14 cellular contexts compared by ENCODE assay signal in genomic region chr15:90213123-90213817, GRCh38. TPM values are rescaled to one million over a fixed set of nuclear protein-coding genes. Genes with fewer than 3 reads are reported as not detected.
A peak's percentile ranks its signal among the peaks of the same experiment; 100 is the strongest.
DNase-seq lines count a peak whose midpoint lies in the region; ATAC-seq, FAIRE-seq and TF ChIP-seq lines count a peak whose summit lies in the region.
"Had no signal": no experiment of that assay in that cellular context is flagged by ENCODE, and none has a peak within 500 bp of the region (broad histone marks: within the 10 kb centered on the region; RNA-seq: fewer than 3 reads in every experiment).

No MANE protein-coding gene starts in this region.

- no peaks in the 10 kb centered on the region for H3K27me3 ChIP-seq in cardiac muscle cell
- H3K27me3 ChIP-seq in right cardiac atrium (ENCODE audit: control insufficient read depth, insufficient read depth): no peaks in the 10 kb centered on the region
- no peaks in the 10 kb centered on the region for H3K27me3 ChIP-seq in GM12878 (replicated peaks in 1 of 2; ENCODE audit: control insufficient read depth in 2 of 2, insufficient read depth in 2 of 2, low read length in 1 of 2)
- no peaks in the 10 kb centered on the region for H3K27me3 ChIP-seq in upper lobe of right lung
- no peaks in the 10 kb centered on the region for H3K27me3 ChIP-seq in H7 (ENCODE audit: control insufficient read depth, insufficient read depth, low read length)

- H3K36me3 ChIP-seq in cardiac muscle cell: no peaks in the 10 kb centered on the region
- H3K36me3 ChIP-seq in GM12878 (ENCODE audit: control insufficient read depth in 2 of 2, insufficient read depth in 2 of 2, low read length in 1 of 2): no peaks in the 10 kb centered on the region; a peak in 1 of 4 replicates
- H3K36me3 ChIP-seq in upper lobe of right lung: no peaks in the 10 kb centered on the region
- H3K36me3 ChIP-seq in H7 (replicated peaks; ENCODE audit: control insufficient read depth, insufficient read depth, low read length): peaks cover 5% of the 10 kb centered on the region

- H3K9me3 ChIP-seq in cardiac muscle cell (ENCODE audit: low read depth) (no peaks in the 10 kb centered on the region), right cardiac atrium (ENCODE audit: control insufficient read depth, low read length) (no peaks in the 10 kb centered on the region), GM12878 (replicated peaks; ENCODE audit: control insufficient read depth, insufficient read depth, low read length) (no peaks in the 10 kb centered on the region), upper lobe of right lung (no peaks in the 10 kb centered on the region)

- CTCF ChIA-PET in GM12878 (lab: Yijun Ruan, JAX): interaction anchor here (1.0 to 2.0 kb wide), 7 partner anchors 8 to 70 kb away, joined by 3 to 8 read pairs (median 3); partner anchors contain the start of gene SEMA4B

- 56% methylated on average over 12 of the region's 12 CpGs for WGBS in right cardiac atrium
- 70% methylated on average over 12 of the region's 12 CpGs for WGBS in GM12878 (ENCODE audit: insufficient coverage, insufficient replicate concordance, low lambda C conversion rate, missing lambda C conversion rate)

- TF ChIP-seq CTCF in cardiac muscle cell (IDR thresholded peaks at IDR 0.05; ENCODE audit: low read depth, low read length) (no peak), GM12878 (IDR thresholded peaks at IDR 0.05 in 2 of 3, conservative IDR thresholded peaks at IDR 0.05 in 1 of 3; ENCODE audit: control insufficient read depth in 2 of 3, extremely low read depth in 1 of 3, insufficient read depth in 1 of 3, low read depth in 3 of 3, low read length in 3 of 3) (no peak), upper lobe of right lung (IDR thresholded peaks at IDR 0.05) (no peak)

- H3K27ac ChIP-seq in cardiac muscle cell: peak overlapping the region; percentile 85
- H3K27ac ChIP-seq in right cardiac atrium (ENCODE audit: low read length): no peak overlapping the region
- no peak overlapping the region for H3K27ac ChIP-seq in GM12878 (ENCODE audit: control insufficient read depth, insufficient read depth)
- H3K27ac ChIP-seq in upper lobe of right lung: peak overlapping the region; percentile 34
- H3K27ac ChIP-seq: GM23248 had no signal

- intact Hi-C loops in right cardiac atrium (cut with DNase I): no loop called here
- intact Hi-C loops in GM12878 (cut with micrococcal nuclease; ENCODE audit: unreplicated experiment): no loop called here
- intact Hi-C loops in upper lobe of right lung (cut with DNase I): no loop called here

- no TSS peak for BruUV-seq in GM12878 (replicated peaks; lab: Mats Ljungman, UMichigan)

- H3K4me3 ChIP-seq in cardiac muscle cell: no peak overlapping the region
- no peak overlapping the region for H3K4me3 ChIP-seq in right cardiac atrium (ENCODE audit: low read length)
- H3K4me3 ChIP-seq in GM12878: no peak overlapping the region
- no peak overlapping the region for H3K4me3 ChIP-seq in upper lobe of right lung
- no peak overlapping the region for H3K4me3 ChIP-seq in H7 (ENCODE audit: insufficient read depth, low read depth, low read length)
- H3K4me3 ChIP-seq: GM23248 had no signal

- ATAC-seq in right cardiac atrium (no peak), GM12878 (peak; percentile 57), memory B cell (ENCODE audit: low read depth) (peak; percentile 15), upper lobe of right lung (peak; percentile 81), GM21825 (IDR thresholded peaks at IDR 0.05; ENCODE audit: unreplicated experiment) (no peak)
- no peak for ATAC-seq in activated T-helper 17 cell treated with anti-CD3 and anti-CD28 coated beads, Interleukin-2, amount 50 U/mL, for 72 hours (replicated peaks)

- H3K4me1 Mint-ChIP-seq in memory B cell: peaks cover 77% of the 10 kb centered on the region
- peaks cover 22% of the 10 kb centered on the region for H3K4me1 Mint-ChIP-seq in activated T-helper 17 cell treated with anti-CD3 and anti-CD28 coated beads, Interleukin-2, amount 50 U/mL, for 72 hours

- H3K79me2 ChIP-seq in GM12878 (ENCODE audit: control insufficient read depth, insufficient read depth, low read length): no peaks in the 10 kb centered on the region; the same call in none of the 2 replicates

- SMC1A ChIA-PET in GM12878 (lab: Charles Lee; ENCODE audit: uncharacterized antibody, unreplicated experiment): interaction anchor here (0.8 to 4.9 kb wide), 2 partner anchors 13 to 65 kb away, joined by 3 to 20 read pairs; partner anchors contain the start of gene SEMA4B

- H3K4me2 ChIP-seq in GM12878 (ENCODE audit: control insufficient read depth, insufficient read depth): no peak overlapping the region

- H3K4me1 ChIP-seq in cardiac muscle cell (ENCODE audit: low read depth): peaks cover 17% of the 10 kb centered on the region
- H3K4me1 ChIP-seq in right cardiac atrium (ENCODE audit: control insufficient read depth, insufficient read depth, low read length): peaks cover 2% of the 10 kb centered on the region
- H3K4me1 ChIP-seq in GM12878 (ENCODE audit: control insufficient read depth, insufficient read depth, low read length): peaks cover 25% of the 10 kb centered on the region
- H3K4me1 ChIP-seq in upper lobe of right lung: peaks cover 21% of the 10 kb centered on the region

- in situ Hi-C loops in GM12878 (cut with MboI): no loop called here

- no peak for TF ChIP-seq EP300 in GM12878 (IDR thresholded peaks at IDR 0.05; ENCODE audit: borderline replicate concordance in 1 of 2, control insufficient read depth in 1 of 2, low read depth in 2 of 2, low read length in 2 of 2)

- H3K36me3 Mint-ChIP-seq in memory B cell: peaks cover 42% of the 10 kb centered on the region
- H3K36me3 Mint-ChIP-seq in activated T-helper 17 cell treated with anti-CD3 and anti-CD28 coated beads, Interleukin-2, amount 50 U/mL, for 72 hours (ENCODE audit: low read depth): peaks cover 19% of the 10 kb centered on the region

- POLR2A ChIA-PET in GM12878 (lab: Charles Lee): interaction anchor here (1.0 to 1.5 kb wide), 2 partner anchors 51 to 55 kb away, joined by 4 to 5 read pairs; no protein-coding TSS in a partner anchor

- no peak for FAIRE-seq in GM12878 (lab: Jason Lieb, UNC)
- FAIRE-seq: endometrium had no signal

- peak overlapping the region; percentile 83 for H3K4me3 Mint-ChIP-seq in memory B cell
- H3K4me3 Mint-ChIP-seq in activated T-helper 17 cell treated with anti-CD3 and anti-CD28 coated beads, Interleukin-2, amount 50 U/mL, for 72 hours: no peak overlapping the region
- H3K4me3 Mint-ChIP-seq: T-helper 1 cell treated with Interleukin-12 subunit alpha and Interleukin-12 subunit beta and Interleukin-4 antibody, amounts not matched to agents 30 μg/mL and 1 μg/mL, for 36 hours had no signal

- no peaks in the 10 kb centered on the region for H3K9me3 Mint-ChIP-seq in memory B cell
- no peaks in the 10 kb centered on the region for H3K9me3 Mint-ChIP-seq in activated T-helper 17 cell treated with anti-CD3 and anti-CD28 coated beads, Interleukin-2, amount 50 U/mL, for 72 hours
- H3K9me3 Mint-ChIP-seq: T-helper 1 cell treated with Interleukin-12 subunit alpha and Interleukin-12 subunit beta and Interleukin-4 antibody, amounts not matched to agents 30 μg/mL and 1 μg/mL, for 36 hours had no signal

- peak overlapping the region; percentile 96 for H3K27ac Mint-ChIP-seq in memory B cell
- H3K27ac Mint-ChIP-seq in activated T-helper 17 cell treated with anti-CD3 and anti-CD28 coated beads, Interleukin-2, amount 50 U/mL, for 72 hours: no peak overlapping the region
- H3K27ac Mint-ChIP-seq: T-helper 1 cell treated with Interleukin-12 subunit alpha and Interleukin-12 subunit beta and Interleukin-4 antibody, amounts not matched to agents 30 μg/mL and 1 μg/mL, for 36 hours had no signal

- DNase-seq in cardiac muscle cell (ENCODE audit: low read depth in 1 of 2, low spot score in 1 of 2): peak in 1 of 2 donors; percentile 61
- DNase-seq in right cardiac atrium: no peak
- DNase-seq in GM12878 (ENCODE audit: low read depth, low spot score): no peak
- no peak for DNase-seq in memory B cell (ENCODE audit: low spot score in 2 of 2)
- DNase-seq in upper lobe of right lung: no peak
- no peak for DNase-seq in H7
- DNase-seq: activated gamma-delta T cell, C1 segment of cervical spinal cord, GM23248, NCI-H446 treated with DMSO at 0.1 percent for 48 hours had no signal

- no peak for TF ChIP-seq POLR2A in GM12878 (IDR thresholded peaks at IDR 0.05; ENCODE audit: low read depth, low read length)

- TF ChIP-seq RAD21 in GM12878 (IDR thresholded peaks at IDR 0.05; ENCODE audit: insufficient read depth, low read depth, low read length): no peak

- H4K20me1 ChIP-seq in GM12878 (ENCODE audit: control insufficient read depth, insufficient read depth): no peaks in the 10 kb centered on the region

- no peak overlapping the region; the same call in 1 of the 2 replicates for H2AFZ ChIP-seq in GM12878 (ENCODE audit: control insufficient read depth, low read depth, low read length)
- H2AFZ ChIP-seq: GM23248 had no signal

- RAD21 ChIA-PET in GM12878 (lab: Charles Lee; ENCODE audit: unreplicated experiment): interaction anchor here (1.0 to 1.2 kb wide), 3 partner anchors 13 to 51 kb away, joined by 3 to 5 read pairs (median 5); no protein-coding TSS in a partner anchor

- no peaks in the 10 kb centered on the region for H3K27me3 Mint-ChIP-seq in memory B cell
- no peaks in the 10 kb centered on the region for H3K27me3 Mint-ChIP-seq in activated T-helper 17 cell treated with anti-CD3 and anti-CD28 coated beads, Interleukin-2, amount 50 U/mL, for 72 hours

- no peak overlapping the region for H3K9ac ChIP-seq in GM12878 (ENCODE audit: control insufficient read depth, insufficient read depth, low read length)
- H3K9ac ChIP-seq: GM23248 had no signal

RNA-seq across cellular contexts. Expression of gene SEMA4B, which starts 12.1 kb away (rescaled TPM):
- total RNA-seq in cardiac muscle cell: 38.0 and 39.3 TPM in 2 replicates
- polyA plus RNA-seq in cardiac muscle cell: 43.1 and 44.9 TPM in 2 replicates
- 10 to 100 TPM; 32.6 to 39.6 (median 33.5) TPM for total RNA-seq in right cardiac atrium
- polyA plus RNA-seq in right cardiac atrium: 16.4 TPM
- total RNA-seq in GM12878 (2013; cell fraction: nucleolus; rRNA removed): 76.9 and 77.1 TPM in 2 replicates
- total RNA-seq in GM12878 (2014; rRNA removed): 10.4 and 13.4 TPM in 2 replicates
- total RNA-seq in GM12878 (2014; rRNA removed; fragmentation: Illumina TruSeq; extraction: Trizol): 7.7 and 8.8 TPM in 2 replicates
- 23.5 and 26.0 TPM in 2 replicates for total RNA-seq in GM12878 (2021)
- 5.7 TPM for polyA plus RNA-seq in GM12878 (2011; ENCODE audit: low read depth)
- polyA plus RNA-seq in GM12878 (2011; rRNA removed): 3.9 and 8.7 TPM in 2 replicates
- polyA plus RNA-seq in GM12878 (2011; cell fraction: cytosol; rRNA removed): 9.1 and 11.6 TPM in 2 replicates
- 40.5 and 46.0 TPM in 2 replicates for polyA plus RNA-seq in GM12878 (2011; cell fraction: nucleus; rRNA removed)
- polyA plus RNA-seq in GM12878 (2012): 12.4 and 13.5 TPM in 2 replicates
- 3.7 and 8.1 TPM in 2 replicates for polyA plus RNA-seq in GM12878 (2014; fragmentation: Illumina TruSeq; extraction: Trizol)
- polyA plus RNA-seq in GM12878 (2014; fragmentation: Nextera tagmentation; extraction: Ambion mirVana): 1 to 10 TPM in 1 of 2 experiments, under 1 TPM in 1; 0.87 to 1.4 TPM
- polyA plus RNA-seq in GM12878 (2014; rRNA removed): 16.3 and 18.1 TPM in 2 replicates
- 10 to 100 TPM in 1 of 2 experiments, 1 to 10 TPM in 1; 10.0 to 10.8 TPM for polyA plus RNA-seq in GM12878 (2016; fragmentation: Nextera tagmentation; extraction: Ambion mirVana)
- polyA minus RNA-seq in GM12878 (2011; rRNA and poly(A)+ RNA removed): 18.4 and 36.0 TPM in 2 replicates
- 6.4 and 14.2 TPM in 2 replicates for polyA minus RNA-seq in GM12878 (2011; cell fraction: cytosol; rRNA and poly(A)+ RNA removed)
- 13.7 and 25.4 TPM in 2 replicates for polyA minus RNA-seq in GM12878 (2011; cell fraction: nucleus; rRNA and poly(A)+ RNA removed)
- 48.7 TPM for total RNA-seq in upper lobe of right lung
- total RNA-seq in H7 (2014; rRNA removed; shearing (Covaris generic)): 53.0 and 61.0 TPM in 2 replicates
- total RNA-seq in activated T-helper 17 cell treated with anti-CD3 and anti-CD28 coated beads, Interleukin-2, amount 50 U/mL, for 72 hours: 10 to 100 TPM; 17.3 to 49.1 TPM

RNA-seq across cellular contexts. Expression of gene CIB1, which starts 20.5 kb away (rescaled TPM):
- total RNA-seq in cardiac muscle cell (18.1 and 30.8 TPM in 2 replicates), right cardiac atrium (10 to 100 TPM; 69.5 to 70.7 (median 70.1) TPM), GM12878 (2014; rRNA removed) (67.1 and 73.8 TPM in 2 replicates), GM12878 (2014; rRNA removed; fragmentation: Illumina TruSeq; extraction: Trizol) (51.4 and 53.0 TPM in 2 replicates), GM12878 (2021) (80.8 and 88.8 TPM in 2 replicates), upper lobe of right lung (62.8 TPM)
- polyA plus RNA-seq in cardiac muscle cell (71.9 and 91.6 TPM in 2 replicates), right cardiac atrium (95.8 TPM), GM12878 (2011; rRNA removed) (78.5 and 155 TPM in 2 replicates), GM12878 (2014; fragmentation: Illumina TruSeq; extraction: Trizol) (42.7 and 83.0 TPM in 2 replicates), GM12878 (2014; fragmentation: Nextera tagmentation; extraction: Ambion mirVana) (10 to 100 TPM; 10.8 to 42.5 TPM), GM12878 (2014; rRNA removed) (141 and 142 TPM in 2 replicates), GM12878 (2016; fragmentation: Nextera tagmentation; extraction: Ambion mirVana) (100 to 1,000 TPM; 128 to 134 TPM)
- total RNA-seq in GM12878 (2013; cell fraction: nucleolus; rRNA removed): 10.1 and 10.3 TPM in 2 replicates
- 55.1 TPM for polyA plus RNA-seq in GM12878 (2011; ENCODE audit: low read depth)
- polyA plus RNA-seq in GM12878 (2011; cell fraction: cytosol; rRNA removed): 207 and 248 TPM in 2 replicates
- 114 and 156 TPM in 2 replicates for polyA plus RNA-seq in GM12878 (2011; cell fraction: nucleus; rRNA removed)
- 109 and 142 TPM in 2 replicates for polyA plus RNA-seq in GM12878 (2012)
- 57.2 and 93.1 TPM in 2 replicates for polyA minus RNA-seq in GM12878 (2011; rRNA and poly(A)+ RNA removed)
- polyA minus RNA-seq in GM12878 (2011; cell fraction: cytosol; rRNA and poly(A)+ RNA removed): 17.9 and 31.4 TPM in 2 replicates
- 11.7 and 13.8 TPM in 2 replicates for polyA minus RNA-seq in GM12878 (2011; cell fraction: nucleus; rRNA and poly(A)+ RNA removed)
- total RNA-seq in H7 (2014; rRNA removed; shearing (Covaris generic)): 16.3 and 21.2 TPM in 2 replicates
- 100 to 1,000 TPM; 128 to 163 TPM for total RNA-seq in activated T-helper 17 cell treated with anti-CD3 and anti-CD28 coated beads, Interleukin-2, amount 50 U/mL, for 72 hours

RNA-seq across cellular contexts. Expression of gene GDPGP1, which starts 20.7 kb away (rescaled TPM):
- total RNA-seq in cardiac muscle cell: 9.1 and 16.2 TPM in 2 replicates
- polyA plus RNA-seq in cardiac muscle cell: 1.3 and 1.9 TPM in 2 replicates
- total RNA-seq in right cardiac atrium: 10 to 100 TPM; 10.6 to 20.5 (median 15.6) TPM
- polyA plus RNA-seq in right cardiac atrium: 6.5 TPM
- 14.4 and 14.8 TPM in 2 replicates for total RNA-seq in GM12878 (2013; cell fraction: nucleolus; rRNA removed)
- total RNA-seq in GM12878 (2014; rRNA removed): 5.2 and 5.6 TPM in 2 replicates
- total RNA-seq in GM12878 (2014; rRNA removed; fragmentation: Illumina TruSeq; extraction: Trizol): 2.7 and 3.5 TPM in 2 replicates
- 7.8 and 8.9 TPM in 2 replicates for total RNA-seq in GM12878 (2021)
- polyA plus RNA-seq in GM12878 (2011; ENCODE audit: low read depth): 1.8 TPM
- 1.5 and 3.2 TPM in 2 replicates for polyA plus RNA-seq in GM12878 (2011; rRNA removed)
- 3.5 and 3.8 TPM in 2 replicates for polyA plus RNA-seq in GM12878 (2011; cell fraction: cytosol; rRNA removed)
- 7.7 and 7.9 TPM in 2 replicates for polyA plus RNA-seq in GM12878 (2011; cell fraction: nucleus; rRNA removed)
- polyA plus RNA-seq in GM12878 (2012): 2.5 and 2.6 TPM in 2 replicates
- 0.90 and 2.2 TPM in 2 replicates for polyA plus RNA-seq in GM12878 (2014; fragmentation: Illumina TruSeq; extraction: Trizol)
- under 1 TPM; 0.68 to 0.85 TPM for polyA plus RNA-seq in GM12878 (2014; fragmentation: Nextera tagmentation; extraction: Ambion mirVana)
- 4.3 TPM in 2 replicates for polyA plus RNA-seq in GM12878 (2014; rRNA removed)
- polyA plus RNA-seq in GM12878 (2016; fragmentation: Nextera tagmentation; extraction: Ambion mirVana): 1 to 10 TPM; 2.1 to 3.8 TPM
- 7.0 and 18.5 TPM in 2 replicates for polyA minus RNA-seq in GM12878 (2011; rRNA and poly(A)+ RNA removed)
- polyA minus RNA-seq in GM12878 (2011; cell fraction: cytosol; rRNA and poly(A)+ RNA removed): 1.7 and 4.5 TPM in 2 replicates
- polyA minus RNA-seq in GM12878 (2011; cell fraction: nucleus; rRNA and poly(A)+ RNA removed): 13.9 and 18.6 TPM in 2 replicates
- total RNA-seq in upper lobe of right lung: 11.2 TPM
- total RNA-seq in H7 (2014; rRNA removed; shearing (Covaris generic)): 5.2 and 5.8 TPM in 2 replicates
- 1 to 10 TPM; 8.2 to 9.4 TPM for total RNA-seq in activated T-helper 17 cell treated with anti-CD3 and anti-CD28 coated beads, Interleukin-2, amount 50 U/mL, for 72 hours

RNA-seq across cellular contexts. Expression of gene TTLL13, which starts 36.1 kb away (rescaled TPM):
- total RNA-seq in cardiac muscle cell: 0.21 TPM in 2 replicates
- polyA plus RNA-seq in cardiac muscle cell: 0.39 TPM in 1 of 2 replicates, not detected in the other
- total RNA-seq in right cardiac atrium: under 1 TPM in 2 of 4 donors, not detected in 2; 0.24 to 0.54 TPM
- polyA plus RNA-seq in right cardiac atrium: 0.72 TPM
- 0.32 and 1.2 TPM in 2 replicates for total RNA-seq in GM12878 (2013; cell fraction: nucleolus; rRNA removed)
- total RNA-seq in GM12878 (2014; rRNA removed): 0.05 and 0.11 TPM in 2 replicates
- 0.09 TPM in 1 of 2 replicates, not detected in the other for total RNA-seq in GM12878 (2014; rRNA removed; fragmentation: Illumina TruSeq; extraction: Trizol)
- total RNA-seq in GM12878 (2021): 0.13 and 0.19 TPM in 2 replicates
- polyA plus RNA-seq in GM12878 (2011; ENCODE audit: low read depth): 0.16 TPM
- 0.26 and 0.27 TPM in 2 replicates for polyA plus RNA-seq in GM12878 (2011; rRNA removed)
- polyA plus RNA-seq in GM12878 (2011; cell fraction: cytosol; rRNA removed): 0.18 and 0.63 TPM in 2 replicates
- 0.34 and 1.1 TPM in 2 replicates for polyA plus RNA-seq in GM12878 (2011; cell fraction: nucleus; rRNA removed)
- polyA plus RNA-seq in GM12878 (2012): 0.11 and 0.22 TPM in 2 replicates
- 0.13 and 0.22 TPM in 2 replicates for polyA plus RNA-seq in GM12878 (2014; fragmentation: Illumina TruSeq; extraction: Trizol)
- polyA plus RNA-seq in GM12878 (2014; fragmentation: Nextera tagmentation; extraction: Ambion mirVana): under 1 TPM in 1 of 2 experiments, not detected in 1; 0.03 TPM
- polyA plus RNA-seq in GM12878 (2014; rRNA removed): 0.17 and 0.22 TPM in 2 replicates
- under 1 TPM; 0.09 to 0.32 TPM for polyA plus RNA-seq in GM12878 (2016; fragmentation: Nextera tagmentation; extraction: Ambion mirVana)
- polyA minus RNA-seq in GM12878 (2011; rRNA and poly(A)+ RNA removed): 0.15 and 0.29 TPM in 2 replicates
- not detected in 2 replicates for polyA minus RNA-seq in GM12878 (2011; cell fraction: cytosol; rRNA and poly(A)+ RNA removed)
- 0.12 TPM in 1 of 2 replicates, not detected in the other for polyA minus RNA-seq in GM12878 (2011; cell fraction: nucleus; rRNA and poly(A)+ RNA removed)
- total RNA-seq in upper lobe of right lung: not detected
- 0.07 and 0.14 TPM in 2 replicates for total RNA-seq in H7 (2014; rRNA removed; shearing (Covaris generic))
- total RNA-seq in activated T-helper 17 cell treated with anti-CD3 and anti-CD28 coated beads, Interleukin-2, amount 50 U/mL, for 72 hours: 1 to 10 TPM in 1 of 2 donors, not detected in 1; 1.3 TPM
- total RNA-seq: GM23248 had no signal
- polyA plus RNA-seq: GM23248 had no signal

RNA-seq across cellular contexts. Expression of gene NGRN, which starts 52.2 kb away (rescaled TPM):
- 157 and 225 TPM in 2 replicates for total RNA-seq in cardiac muscle cell
- 158 and 167 TPM in 2 replicates for polyA plus RNA-seq in cardiac muscle cell
- 100 to 1,000 TPM; 135 to 159 (median 154) TPM for total RNA-seq in right cardiac atrium
- 163 TPM for polyA plus RNA-seq in right cardiac atrium
- total RNA-seq in GM12878 (2013; cell fraction: nucleolus; rRNA removed): 17.2 and 19.9 TPM in 2 replicates
- total RNA-seq in GM12878 (2014; rRNA removed): 22.9 and 26.0 TPM in 2 replicates
- 17.8 and 18.2 TPM in 2 replicates for total RNA-seq in GM12878 (2014; rRNA removed; fragmentation: Illumina TruSeq; extraction: Trizol)
- total RNA-seq in GM12878 (2021): 22.9 and 25.7 TPM in 2 replicates
- 11.0 TPM for polyA plus RNA-seq in GM12878 (2011; ENCODE audit: low read depth)
- polyA plus RNA-seq in GM12878 (2011; rRNA removed): 28.4 and 29.5 TPM in 2 replicates
- 19.3 and 20.9 TPM in 2 replicates for polyA plus RNA-seq in GM12878 (2011; cell fraction: cytosol; rRNA removed)
- polyA plus RNA-seq in GM12878 (2011; cell fraction: nucleus; rRNA removed): 16.1 and 17.5 TPM in 2 replicates
- polyA plus RNA-seq in GM12878 (2012): 13.8 and 14.7 TPM in 2 replicates
- 18.3 and 20.8 TPM in 2 replicates for polyA plus RNA-seq in GM12878 (2014; fragmentation: Illumina TruSeq; extraction: Trizol)
- polyA plus RNA-seq in GM12878 (2014; fragmentation: Nextera tagmentation; extraction: Ambion mirVana): 10 to 100 TPM in 1 of 2 experiments, 1 to 10 TPM in 1; 5.8 to 11.2 TPM
- polyA plus RNA-seq in GM12878 (2014; rRNA removed): 22.2 and 23.6 TPM in 2 replicates
- polyA plus RNA-seq in GM12878 (2016; fragmentation: Nextera tagmentation; extraction: Ambion mirVana): 10 to 100 TPM; 29.2 to 31.3 TPM
- 14.7 and 17.3 TPM in 2 replicates for polyA minus RNA-seq in GM12878 (2011; rRNA and poly(A)+ RNA removed)
- 4.0 and 5.6 TPM in 2 replicates for polyA minus RNA-seq in GM12878 (2011; cell fraction: cytosol; rRNA and poly(A)+ RNA removed)
- polyA minus RNA-seq in GM12878 (2011; cell fraction: nucleus; rRNA and poly(A)+ RNA removed): 5.7 and 11.4 TPM in 2 replicates
- total RNA-seq in upper lobe of right lung: 75.0 TPM
- 66.6 and 72.9 TPM in 2 replicates for total RNA-seq in H7 (2014; rRNA removed; shearing (Covaris generic))
- 10 to 100 TPM; 22.4 to 31.1 TPM for total RNA-seq in activated T-helper 17 cell treated with anti-CD3 and anti-CD28 coated beads, Interleukin-2, amount 50 U/mL, for 72 hours

Comparison
In these comparisons a context has a peak if more than half of its experiments do, and no peak if none do; other contexts are left out.
1. H3K27ac ChIP-seq: peak in cardiac muscle cell (single experiment) and upper lobe of right lung (single experiment); none in right cardiac atrium (single experiment) and GM12878 (single experiment).
2. ATAC-seq: peak in GM12878 (single experiment), memory B cell (single experiment) and upper lobe of right lung (single experiment); none in right cardiac atrium (0 of 2), GM21825 (single experiment) and activated T-helper 17 cell treated with anti-CD3 and anti-CD28 coated beads, Interleukin-2, amount 50 U/mL, for 72 hours (single experiment).